In the genomic region with DNA sequence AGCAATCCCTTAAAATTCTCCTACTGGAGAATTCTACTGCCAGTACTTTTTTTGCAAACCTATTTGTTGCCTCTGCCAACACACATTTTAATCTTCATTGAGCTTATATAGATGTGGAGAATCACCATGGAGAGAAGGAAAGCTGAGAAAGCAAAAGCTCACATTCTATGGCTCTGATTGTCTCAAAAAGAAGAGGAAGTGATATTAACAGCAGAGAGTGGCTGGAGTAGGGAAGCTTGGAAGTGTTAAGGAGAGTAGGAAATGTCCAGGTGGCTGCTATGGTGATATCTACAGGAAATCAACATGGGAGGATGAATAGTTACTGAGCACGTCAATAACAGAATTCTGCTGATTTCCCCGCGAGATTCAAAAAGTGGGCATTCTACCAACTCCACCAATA, we compare ENCODE assay signal across 21 cellular contexts.
"Had no signal": no experiment of that assay in that cellular context is flagged by ENCODE, and none has a peak within 500 bp of the region (broad histone marks: within the 10 kb centered on the region; RNA-seq: fewer than 3 reads in every experiment).

No MANE protein-coding gene starts in this region.

- H3K4me3 Mint-ChIP-seq: naive B cell, nephron had no signal

- H3K9me3 ChIP-seq: esophagus muscularis mucosa, gastrocnemius medialis, heart right ventricle, neutrophil, stomach, thoracic aorta, transverse colon had no signal

- H3K27ac Mint-ChIP-seq: naive B cell, nephron, progenitor cell of endocrine pancreas had no signal

- ATAC-seq: gastrocnemius medialis, heart right ventricle, right cardiac atrium had no signal

- H3K4me1 ChIP-seq: esophagus muscularis mucosa, gastrocnemius medialis, heart right ventricle, stomach, transverse colon had no signal

- H3K27me3 Mint-ChIP-seq: progenitor cell of endocrine pancreas had no signal

- H3K36me3 ChIP-seq: esophagus muscularis mucosa, gastrocnemius medialis, heart right ventricle, neutrophil, stomach, thoracic aorta, transverse colon had no signal

- H3K36me3 Mint-ChIP-seq: naive B cell had no signal

- DNase-seq: effector memory CD4-positive, alpha-beta T cell; gastrocnemius medialis; heart right ventricle; hypothalamus; kidney glomerular epithelial cell; mesendoderm; naive B cell; right cardiac atrium; small intestine; stimulated activated CD4-positive, alpha-beta T cell treated with anti-CD3 and anti-CD28 coated beads, Interleukin-12 subunit alpha, Interleukin-12 subunit beta, amount 100 ng/mL, for 4 hours; stimulated activated naive CD4-positive, alpha-beta T cell; stomach; substantia nigra; transverse colon had no signal

- H3K4me1 Mint-ChIP-seq: naive B cell, nephron had no signal

- H3K4me3 ChIP-seq: coronary artery, esophagus muscularis mucosa, gastrocnemius medialis, heart right ventricle, stomach, thoracic aorta, transverse colon had no signal

- H3K27ac ChIP-seq: coronary artery, epithelial cell of prostate, esophagus muscularis mucosa, gastrocnemius medialis, heart right ventricle, neutrophil, stomach, thoracic aorta, transverse colon had no signal

- H3K27me3 ChIP-seq: esophagus muscularis mucosa, gastrocnemius medialis, neutrophil, stomach had no signal
